ENCODE assay signal across 23 cellular contexts in genomic region chr17:43573579-43574321, GRCh38. TPM values are rescaled to one million over a fixed set of nuclear protein-coding genes. Genes with fewer than 3 reads are reported as not detected.
DNase-seq lines count a peak whose midpoint lies in the region; ATAC-seq, FAIRE-seq and TF ChIP-seq lines count a peak whose summit lies in the region.
"Had no signal": no experiment of that assay in that cellular context is flagged by ENCODE, and none has a peak within 500 bp of the region (broad histone marks: within the 10 kb centered on the region; RNA-seq: fewer than 3 reads in every experiment).

No MANE protein-coding gene starts in this region.

- ATAC-seq in HepG2 (peak; percentile 52), right lobe of liver (no peak), body of pancreas (peak; percentile 52), HG03442 (IDR thresholded peaks at IDR 0.05; ENCODE audit: unreplicated experiment) (no peak)
- ATAC-seq: GM23338, T-cell had no signal

- TF ChIP-seq CTCF in HepG2 (CRISPR knock-in tag; IDR thresholded peaks at IDR 0.05) (no peak), right lobe of liver (IDR thresholded peaks at IDR 0.05) (no peak), body of pancreas (IDR thresholded peaks at IDR 0.05) (no peak)

- H3K27ac ChIP-seq in HepG2 (ENCODE audit: extremely low read length, insufficient read depth, low read length) (peak overlapping the region; percentile 78), right lobe of liver (no peak overlapping the region), body of pancreas (peak overlapping the region in 1 of 4 donors; percentile 24)
- H3K27ac ChIP-seq: C4-2B, SJCRH30 had no signal

- H3K79me2 ChIP-seq in HepG2 (ENCODE audit: insufficient read depth, low read length) = no peaks in the 10 kb centered on the region

- POLR2A ChIA-PET in HepG2 (lab: Yijun Ruan, JAX) = interaction anchor here (0.6 to 8.9 kb wide), 28 partner anchors 8 to 213 kb away, joined by 3 to 221 read pairs (median 6); partner anchors contain the start of genes DHX8 and ETV4

- WGBS in HepG2 (ENCODE audit: low lambda C conversion rate) = 2% methylated on average over 4 of the region's 7 CpGs
- 17% methylated on average over 5 of the region's 7 CpGs for WGBS in right lobe of liver (ENCODE audit: insufficient coverage, low coverage, low lambda C conversion rate, missing lambda C conversion rate)
- 8 to 28% methylated on average over 5 to 7 of the region's 7 CpGs for WGBS in body of pancreas, 2 donors

- BruUV-seq in HepG2 (replicated peaks; lab: Mats Ljungman, UMichigan) = no TSS peak

- CTCF ChIA-PET in HepG2 (lab: Yijun Ruan, JAX; ENCODE audit: low intra/inter-chr PET ratio, low total read pairs) = interaction anchor here (0.6 kb wide), 1 partner anchor 186 kb away, joined by 3 read pairs; no protein-coding TSS in a partner anchor

- no peaks in the 10 kb centered on the region for H3K27me3 ChIP-seq in HepG2 (ENCODE audit: control insufficient read depth in 1 of 2, insufficient read depth in 2 of 2, low read length in 2 of 2)
- H3K27me3 ChIP-seq in right lobe of liver = no peaks in the 10 kb centered on the region
- H3K27me3 ChIP-seq in body of pancreas = no peaks in the 10 kb centered on the region
- H3K27me3 ChIP-seq: SJCRH30 had no signal

- H3K36me3 ChIP-seq in HepG2 (replicated peaks in 1 of 2; ENCODE audit: control insufficient read depth in 1 of 2, insufficient read depth in 2 of 2, low read length in 2 of 2) (no peaks in the 10 kb centered on the region), right lobe of liver (no peaks in the 10 kb centered on the region), body of pancreas (replicated peaks in 1 of 2; ENCODE audit: insufficient read depth in 1 of 2, low read depth in 2 of 2) (no peaks in the 10 kb centered on the region)
- H3K36me3 ChIP-seq: SJCRH30 had no signal

- H3K4me1 ChIP-seq in HepG2 (ENCODE audit: insufficient read depth, low read length) = peaks cover 86% of the 10 kb centered on the region
- H3K4me1 ChIP-seq in right lobe of liver = no peaks in the 10 kb centered on the region
- H3K4me1 ChIP-seq in body of pancreas = peaks cover 12% of the 10 kb centered on the region

- H3K9ac ChIP-seq in HepG2 (ENCODE audit: insufficient read depth, low read depth, low read length) = peak overlapping the region; percentile 53

- peak; percentile 31; the same call in 1 of the 2 replicates for TF ChIP-seq RAD21 in HepG2 (CRISPR knock-in tag; IDR thresholded peaks at IDR 0.05)

- peak overlapping the region; percentile 75 for H3K4me2 ChIP-seq in HepG2 (ENCODE audit: low read depth, low read length)
- H3K4me2 ChIP-seq: GM23338 had no signal

- H2AFZ ChIP-seq in HepG2 (ENCODE audit: low read length) = no peak overlapping the region
- H2AFZ ChIP-seq: GM23338 had no signal

- no peaks in the 10 kb centered on the region for H3K9me3 ChIP-seq in HepG2 (ENCODE audit: low read length)
- H3K9me3 ChIP-seq in right lobe of liver = no peaks in the 10 kb centered on the region
- no peaks in the 10 kb centered on the region for H3K9me3 ChIP-seq in body of pancreas
- H3K9me3 ChIP-seq: SJCRH30 had no signal

- intact Hi-C loops in HepG2 (cut with micrococcal nuclease; ENCODE audit: unreplicated experiment) (loop anchor here (1.0 kb wide), 3 partner anchors 14 to 43 kb away; no protein-coding TSS in a partner anchor), right lobe of liver (cut with DNase I) (loop anchor here in 1 of 2 donors (10.0 kb wide), 1 partner anchor 181 kb away; the partner anchor contains the start of gene SOST), body of pancreas (cut with DNase I) (no loop called here)

- peak; percentile 85 for FAIRE-seq in HepG2 (lab: Jason Lieb, UNC)
- FAIRE-seq in GM19239 (lab: Jason Lieb, UNC) = no peak
- FAIRE-seq: RCC 7860 had no signal

- in situ Hi-C loops in HepG2 (cut with HindIII; ENCODE audit: extremely low pct_ligation_motif_present, low pct_unique_long_range_greater_than_20kb) = loop anchor here (5.0 kb wide), 1 partner anchor 46 kb away; no protein-coding TSS in a partner anchor

- no peaks in the 10 kb centered on the region for H4K20me1 ChIP-seq in HepG2 (ENCODE audit: insufficient read depth, low read length)

- TF ChIP-seq POLR2A in HepG2 (IDR thresholded peaks at IDR 0.05; ENCODE audit: insufficient read depth in 1 of 2, low read depth in 2 of 2, low read length in 2 of 2) = no peak; a peak in 1 of 4 replicates
- TF ChIP-seq POLR2A in right lobe of liver (IDR thresholded peaks at IDR 0.05) = no peak
- TF ChIP-seq POLR2A in body of pancreas (IDR thresholded peaks at IDR 0.05) = no peak

- DNase-seq in HepG2 (ENCODE audit: low spot score) = peak; percentile 94
- DNase-seq in right lobe of liver = no peak
- peak in 1 of 4 donors; percentile 11 for DNase-seq in body of pancreas
- DNase-seq in mucosa of gallbladder (ENCODE audit: low spot score) = peak; percentile 67
- no peak for DNase-seq in DMS79 (lab: John Stamatoyannopoulos, UW)
- no peak for DNase-seq in stimulated activated CD4-positive, alpha-beta T cell treated with anti-CD3 and anti-CD28 coated beads, Interleukin-15, amount 100 ng/mL, for 24 hours
- no peak for DNase-seq in GM19239 (ENCODE audit: insufficient read length, low spot score)
- DNase-seq: EL, GF-D8, HCEC 1CT, MM.1S, NCI-H1048, NCI-H1417 treated with DMSO at 0.1 percent for 48 hours, NCI-H1930, NCI-H2227 treated with DMSO at 0.1 percent for 48 hours, NCI-H510A treated with DMSO at 0.1 percent for 48 hours, OCI-M1, SJCRH30, T-cell had no signal

- H3K4me3 ChIP-seq in HepG2 (replicated peaks in 1 of 3; ENCODE audit: insufficient read depth in 1 of 3, low read depth in 2 of 3, low read length in 3 of 3) (peak overlapping the region; percentile 3 to 50 (median 24); a peak in 4 of 6 replicates), right lobe of liver (no peak overlapping the region), body of pancreas (no peak overlapping the region)
- H3K4me3 ChIP-seq: GM23338, SJCRH30 had no signal

- TF ChIP-seq EP300 in HepG2 (IDR thresholded peaks at IDR 0.05; ENCODE audit: low read depth in 2 of 2, low read length in 2 of 2) = peak in 1 of 2 experiments; percentile 74; a peak in 2 of 4 replicates
- TF ChIP-seq EP300 in HepG2 (CRISPR knock-in tag; IDR thresholded peaks at IDR 0.05; ENCODE audit: borderline replicate concordance) = peak; percentile 43; the same call in 1 of the 2 replicates

TF ChIP-seq in HepG2, 621 proteins besides CTCF, POLR2A, EP300 and RAD21 (continues in another document):
- TF ChIP-seq ZNF136 (CRISPR knock-in tag; IDR thresholded peaks at IDR 0.05; ENCODE audit: low read depth) = 0 out of 2 replicates have a peak, but pooled peaks have one; percentile 56
- TF ChIP-seq, protein P1, sequence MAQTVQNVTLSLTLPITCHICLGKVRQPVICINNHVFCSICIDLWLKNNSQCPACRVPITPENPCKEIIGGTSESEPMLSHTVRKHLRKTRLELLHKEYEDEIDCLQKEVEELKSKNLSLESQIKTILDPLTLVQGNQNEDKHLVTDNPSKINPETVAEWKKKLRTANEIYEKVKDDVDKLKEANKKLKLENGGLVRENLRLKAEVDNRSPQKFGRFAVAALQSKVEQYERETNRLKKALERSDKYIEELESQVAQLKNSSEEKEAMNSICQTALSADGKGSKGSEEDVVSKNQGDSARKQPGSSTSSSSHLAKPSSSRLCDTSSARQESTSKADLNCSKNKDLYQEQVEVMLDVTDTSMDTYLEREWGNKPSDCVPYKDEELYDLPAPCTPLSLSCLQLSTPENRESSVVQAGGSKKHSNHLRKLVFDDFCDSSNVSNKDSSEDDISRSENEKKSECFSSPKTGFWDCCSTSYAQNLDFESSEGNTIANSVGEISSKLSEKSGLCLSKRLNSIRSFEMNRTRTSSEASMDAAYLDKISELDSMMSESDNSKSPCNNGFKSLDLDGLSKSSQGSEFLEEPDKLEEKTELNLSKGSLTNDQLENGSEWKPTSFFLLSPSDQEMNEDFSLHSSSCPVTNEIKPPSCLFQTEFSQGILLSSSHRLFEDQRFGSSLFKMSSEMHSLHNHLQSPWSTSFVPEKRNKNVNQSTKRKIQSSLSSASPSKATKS (CRISPR knock-in tag; IDR thresholded peaks at IDR 0.05) = 0 out of 2 replicates have a peak, but pooled peaks have one; percentile 78
- TF ChIP-seq SMC3 (IDR thresholded peaks at IDR 0.05; ENCODE audit: low read length) = no peak

RNA-seq across cellular contexts. Expression of gene ETV4, which starts 27.6 kb away (rescaled TPM):
- total RNA-seq in HepG2 (2016; rRNA removed; fragmentation: Illumina TruSeq; extraction: Trizol) (126 and 128 TPM in 2 replicates), right lobe of liver (1 to 10 TPM in 1 of 6 experiments, under 1 TPM in 4, not detected in 1; 0.42 to 1.4 (median 0.80) TPM), body of pancreas (10 to 100 TPM in 1 of 2 donors, 1 to 10 TPM in 1; 6.2 to 28.7 TPM), mucosa of gallbladder (47.6 TPM)
- 59.4 and 72.0 TPM in 2 replicates for total RNA-seq in HepG2 (2016; cell fraction: cytosol; rRNA removed; fragmentation: Illumina TruSeq; extraction: Trizol; ENCODE audit: low read depth)
- total RNA-seq in HepG2 (2016; cell fraction: insoluble cytoplasmic fraction; rRNA removed; fragmentation: Illumina TruSeq; extraction: Trizol) = 106 and 130 TPM in 2 replicates
- 149 and 180 TPM in 2 replicates for total RNA-seq in HepG2 (2016; cell fraction: membrane; rRNA removed; fragmentation: Illumina TruSeq; extraction: Trizol)
- total RNA-seq in HepG2 (2016; cell fraction: nucleus; rRNA removed; fragmentation: Illumina TruSeq; extraction: Trizol) = 70.8 and 88.4 TPM in 2 replicates
- 330 and 361 TPM in 2 replicates for polyA plus RNA-seq in HepG2 (2011; rRNA removed)
- polyA plus RNA-seq in HepG2 (2011; cell fraction: cytosol; rRNA removed) = 170 and 232 TPM in 2 replicates
- polyA plus RNA-seq in HepG2 (2011; cell fraction: nucleus; rRNA removed) = 463 and 506 TPM in 2 replicates
- polyA plus RNA-seq in HepG2 (2012) = 277 and 289 TPM in 2 replicates
- polyA plus RNA-seq in HepG2 (2016; cell fraction: cytosol; fragmentation: Illumina TruSeq; extraction: Trizol; ENCODE audit: low read depth) = 120 and 136 TPM in 2 replicates
- 164 and 205 TPM in 2 replicates for polyA plus RNA-seq in HepG2 (2016; cell fraction: insoluble cytoplasmic fraction; fragmentation: Illumina TruSeq; extraction: Trizol; ENCODE audit: low read depth)
- polyA plus RNA-seq in HepG2 (2016; cell fraction: membrane; fragmentation: Illumina TruSeq; extraction: Trizol; ENCODE audit: low read depth) = 212 and 220 TPM in 2 replicates
- 278 and 294 TPM in 2 replicates for polyA plus RNA-seq in HepG2 (2016; cell fraction: nucleus; fragmentation: Illumina TruSeq; extraction: Trizol; ENCODE audit: insufficient read depth, low read depth)
- 3.5 and 231 TPM in 2 replicates for polyA minus RNA-seq in HepG2 (2011; rRNA and poly(A)+ RNA removed; ENCODE audit: low replicate concordance)
- polyA minus RNA-seq in HepG2 (2011; cell fraction: cytosol; rRNA and poly(A)+ RNA removed) = 120 and 134 TPM in 2 replicates
- polyA minus RNA-seq in HepG2 (2011; cell fraction: nucleus; rRNA and poly(A)+ RNA removed) = 97.1 and 102 TPM in 2 replicates

Comparison
In these comparisons a context has a peak if more than half of its experiments do, and no peak if none do; other contexts are left out.
1. ATAC-seq: peak in HepG2 (single experiment) and body of pancreas (single experiment); none in right lobe of liver (0 of 4) and HG03442 (single experiment).
2. DNase-seq: peak in HepG2 (single experiment) and mucosa of gallbladder (single experiment); none in right lobe of liver (0 of 3), DMS79 (single experiment), stimulated activated CD4-positive, alpha-beta T cell treated with anti-CD3 and anti-CD28 coated beads, Interleukin-15, amount 100 ng/mL, for 24 hours (single experiment) and GM19239 (single experiment).
3. H3K4me3 ChIP-seq: peak in HepG2 (3 of 3); none in right lobe of liver (0 of 3) and body of pancreas (0 of 2).